22 cellular contexts compared by ENCODE assay signal in genomic region chr21:28124541-28124940, GRCh38.
A peak's percentile ranks its signal among the peaks of the same experiment; 100 is the strongest.
DNase-seq lines count a peak whose midpoint lies in the region; ATAC-seq, FAIRE-seq and TF ChIP-seq lines count a peak whose summit lies in the region.
"Had no signal": no experiment of that assay in that cellular context is flagged by ENCODE, and none has a peak within 500 bp of the region (broad histone marks: within the 10 kb centered on the region; RNA-seq: fewer than 3 reads in every experiment).

No MANE protein-coding gene starts in this region.

- FAIRE-seq in G401.6 (lab: Jason Lieb, UNC): peak; percentile 44
- peak; percentile 74 for FAIRE-seq in islet of Langerhans (lab: Jason Lieb, UNC)
- peak; percentile 83 for FAIRE-seq in pancreas (lab: Jason Lieb, UNC)
- FAIRE-seq: A549, D721Med, GM12878, GM12892, GM18507 had no signal

- no peaks in the 10 kb centered on the region for H3K9me3 ChIP-seq in pancreas
- H3K9me3 ChIP-seq: A549; BLaER1 treated with 17β-estradiol and CSF1 and Interleukin-3, amounts not matched to agents 10 nM and 100 nM; Caco-2 had no signal

- no peaks in the 10 kb centered on the region for H4K20me1 ChIP-seq in KMS-11 (ENCODE audit: insufficient read depth)
- H4K20me1 ChIP-seq: BLaER1 treated with 17β-estradiol and CSF1 and Interleukin-3, amounts not matched to agents 10 nM and 100 nM had no signal

- intact Hi-C loops in pancreas (cut with DNase I): no loop called here

- H3K27me3 ChIP-seq in KMS-11 (ENCODE audit: insufficient read depth, low read depth) (no peaks in the 10 kb centered on the region), pancreas (no peaks in the 10 kb centered on the region)
- H3K27me3 ChIP-seq: BLaER1 treated with 17β-estradiol and CSF1 and Interleukin-3, amounts not matched to agents 10 nM and 100 nM had no signal

- H3K9ac ChIP-seq in KMS-11: no peak overlapping the region
- H3K9ac ChIP-seq: BLaER1 treated with 17β-estradiol and CSF1 and Interleukin-3, amounts not matched to agents 10 nM and 100 nM had no signal

- H3K27ac ChIP-seq in KMS-11 (0 out of 2 replicates have a peak overlapping the region, but pooled peaks have one; percentile 5), pancreas (no peak overlapping the region)
- H3K27ac ChIP-seq: 22Rv1; A549; BLaER1 treated with 17β-estradiol and CSF1 and Interleukin-3, amounts not matched to agents 10 nM and 100 nM; C4-2B had no signal

- ATAC-seq in pancreas: no peak
- ATAC-seq: A549; CD8-positive, alpha-beta T cell; GM12878 had no signal

- no peaks in the 10 kb centered on the region for H3K36me3 ChIP-seq in KMS-11 (ENCODE audit: insufficient read depth)
- H3K36me3 ChIP-seq in pancreas: no peaks in the 10 kb centered on the region
- H3K36me3 ChIP-seq: BLaER1 treated with 17β-estradiol and CSF1 and Interleukin-3, amounts not matched to agents 10 nM and 100 nM had no signal

- no peak overlapping the region for H2AFZ ChIP-seq in KMS-11 (ENCODE audit: low read depth)

- no peak for TF ChIP-seq CTCF in KMS-11 (conservative IDR thresholded peaks at IDR 0.05; ENCODE audit: low read depth, low read length)
- TF ChIP-seq CTCF in pancreas (IDR thresholded peaks at IDR 0.05): no peak

- TF ChIP-seq POLR2A in erythroblast (IDR thresholded peaks at IDR 0.05; ENCODE audit: low read length): no peak

- H3K4me3 ChIP-seq in KMS-11 (IDR thresholded peaks at IDR 0.05; ENCODE audit: insufficient read depth, low read depth, low read length) (no peak overlapping the region), pancreas (no peak overlapping the region)
- H3K4me3 ChIP-seq: A549; BLaER1 treated with 17β-estradiol and CSF1 and Interleukin-3, amounts not matched to agents 10 nM and 100 nM; GM12878 had no signal

- 82 to 85% methylated on average over 2 of the region's 2 CpGs for WGBS in pancreas, 2 donors

- H3K79me2 ChIP-seq in KMS-11 (ENCODE audit: insufficient read depth, low read depth): no peaks in the 10 kb centered on the region

- H3K4me1 ChIP-seq in KMS-11 (ENCODE audit: low read depth, poor library complexity, severe bottlenecking) (peaks cover 5% of the 10 kb centered on the region), pancreas (no peaks in the 10 kb centered on the region)
- H3K4me1 ChIP-seq: A549; BLaER1 treated with 17β-estradiol and CSF1 and Interleukin-3, amounts not matched to agents 10 nM and 100 nM; Caco-2 had no signal

- DNase-seq in pancreas (no peak), erythroblast (lab: John Stamatoyannopoulos, UW) (no peak), NCI-H226 (no peak), HCEC 1CT (no peak)
- DNase-seq: AML-193; Caco-2; Calu3; CD4-positive, alpha-beta T cell; CD8-positive, alpha-beta T cell; DMS79 treated with DMSO at 0.1 percent for 48 hours; GDM1 had no signal

- no peak overlapping the region for H3K4me2 ChIP-seq in KMS-11
- H3K4me2 ChIP-seq: A549; BLaER1 treated with 17β-estradiol and CSF1 and Interleukin-3, amounts not matched to agents 10 nM and 100 nM had no signal
